ENCODE assay signal across 1 cellular context in genomic region chrX:13691845-13692334, GRCh38.
TF ChIP-seq lines count a peak whose summit lies in the region.

No MANE protein-coding gene starts in this region.

TF ChIP-seq in HCT116, 20 proteins besides CTCF, POLR2A, EP300 and RAD21:
- TF ChIP-seq FOSL1 (IDR thresholded peaks at IDR 0.05; ENCODE audit: low read depth) (peak; percentile 39; the same call in 1 of the 2 replicates), JUND (IDR thresholded peaks at IDR 0.05) (peak; percentile 26)
- TF ChIP-seq, protein P1, sequence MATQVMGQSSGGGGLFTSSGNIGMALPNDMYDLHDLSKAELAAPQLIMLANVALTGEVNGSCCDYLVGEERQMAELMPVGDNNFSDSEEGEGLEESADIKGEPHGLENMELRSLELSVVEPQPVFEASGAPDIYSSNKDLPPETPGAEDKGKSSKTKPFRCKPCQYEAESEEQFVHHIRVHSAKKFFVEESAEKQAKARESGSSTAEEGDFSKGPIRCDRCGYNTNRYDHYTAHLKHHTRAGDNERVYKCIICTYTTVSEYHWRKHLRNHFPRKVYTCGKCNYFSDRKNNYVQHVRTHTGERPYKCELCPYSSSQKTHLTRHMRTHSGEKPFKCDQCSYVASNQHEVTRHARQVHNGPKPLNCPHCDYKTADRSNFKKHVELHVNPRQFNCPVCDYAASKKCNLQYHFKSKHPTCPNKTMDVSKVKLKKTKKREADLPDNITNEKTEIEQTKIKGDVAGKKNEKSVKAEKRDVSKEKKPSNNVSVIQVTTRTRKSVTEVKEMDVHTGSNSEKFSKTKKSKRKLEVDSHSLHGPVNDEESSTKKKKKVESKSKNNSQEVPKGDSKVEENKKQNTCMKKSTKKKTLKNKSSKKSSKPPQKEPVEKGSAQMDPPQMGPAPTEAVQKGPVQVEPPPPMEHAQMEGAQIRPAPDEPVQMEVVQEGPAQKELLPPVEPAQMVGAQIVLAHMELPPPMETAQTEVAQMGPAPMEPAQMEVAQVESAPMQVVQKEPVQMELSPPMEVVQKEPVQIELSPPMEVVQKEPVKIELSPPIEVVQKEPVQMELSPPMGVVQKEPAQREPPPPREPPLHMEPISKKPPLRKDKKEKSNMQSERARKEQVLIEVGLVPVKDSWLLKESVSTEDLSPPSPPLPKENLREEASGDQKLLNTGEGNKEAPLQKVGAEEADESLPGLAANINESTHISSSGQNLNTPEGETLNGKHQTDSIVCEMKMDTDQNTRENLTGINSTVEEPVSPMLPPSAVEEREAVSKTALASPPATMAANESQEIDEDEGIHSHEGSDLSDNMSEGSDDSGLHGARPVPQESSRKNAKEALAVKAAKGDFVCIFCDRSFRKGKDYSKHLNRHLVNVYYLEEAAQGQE (IDR thresholded peaks at IDR 0.05; ENCODE audit: low read depth), result no peak
